ENCODE assay signal across 8 cellular contexts in genomic region chr10:71836594-71836970, GRCh38. TPM values are rescaled to one million over a fixed set of nuclear protein-coding genes. Genes with fewer than 3 reads are reported as not detected.
DNase-seq lines count a peak whose midpoint lies in the region; ATAC-seq and TF ChIP-seq lines count a peak whose summit lies in the region.

No MANE protein-coding gene starts in this region.

- H3K27ac Mint-ChIP-seq in stimulated activated naive B cell treated with anti-CD40 and anti-IgM and Interleukin-4, amounts not matched to agents 10 μg/mL and 1 μg/mL and 100 μg/mL, for 72 hours = peak overlapping the region; percentile 95
- peak overlapping the region in 1 of 8 donors; percentile 18 for H3K27ac Mint-ChIP-seq in CD8-positive, alpha-beta memory T cell

- no peak overlapping the region for H3K27ac ChIP-seq in CD8-positive, alpha-beta memory T cell (ENCODE audit: low read depth, low read length)

- H3K4me3 ChIP-seq in CD8-positive, alpha-beta memory T cell (ENCODE audit: low read length) = no peak overlapping the region
- H3K4me3 ChIP-seq in H7 (ENCODE audit: insufficient read depth, low read depth, low read length) = no peak overlapping the region

- no peaks in the 10 kb centered on the region for H3K27me3 Mint-ChIP-seq in stimulated activated naive B cell treated with anti-CD40 and anti-IgM and Interleukin-4, amounts not matched to agents 10 μg/mL and 1 μg/mL and 100 μg/mL, for 72 hours
- H3K27me3 Mint-ChIP-seq in CD8-positive, alpha-beta memory T cell = no peaks in the 10 kb centered on the region

- H3K4me1 Mint-ChIP-seq in stimulated activated naive B cell treated with anti-CD40 and anti-IgM and Interleukin-4, amounts not matched to agents 10 μg/mL and 1 μg/mL and 100 μg/mL, for 72 hours = peaks cover 53 to 92% of the 10 kb centered on the region in 2 donors
- H3K4me1 Mint-ChIP-seq in CD8-positive, alpha-beta memory T cell = peaks cover 46 to 71% (median 64%) of the 10 kb centered on the region in 3 donors

- peak overlapping the region; percentile 74 to 82 for H3K4me3 Mint-ChIP-seq in stimulated activated naive B cell treated with anti-CD40 and anti-IgM and Interleukin-4, amounts not matched to agents 10 μg/mL and 1 μg/mL and 100 μg/mL, for 72 hours
- no peak overlapping the region for H3K4me3 Mint-ChIP-seq in CD8-positive, alpha-beta memory T cell

- TF ChIP-seq CTCF in GM20000 (IDR thresholded peaks at IDR 0.05; ENCODE audit: extremely low read depth, missing control alignments) = no peak

- H3K9me3 ChIP-seq in CD8-positive, alpha-beta memory T cell (ENCODE audit: low read length) = no peaks in the 10 kb centered on the region

- peaks cover 16% of the 10 kb centered on the region for H3K36me3 ChIP-seq in CD8-positive, alpha-beta memory T cell (ENCODE audit: insufficient read depth, low read length)
- H3K36me3 ChIP-seq in H7 (replicated peaks; ENCODE audit: control insufficient read depth, insufficient read depth, low read length) = peaks cover 7% of the 10 kb centered on the region

- H3K9me3 Mint-ChIP-seq in stimulated activated naive B cell treated with anti-CD40 and anti-IgM and Interleukin-4, amounts not matched to agents 10 μg/mL and 1 μg/mL and 100 μg/mL, for 72 hours = no peaks in the 10 kb centered on the region
- H3K9me3 Mint-ChIP-seq in CD8-positive, alpha-beta memory T cell = no peaks in the 10 kb centered on the region

- DNase-seq in fibroblast of peridontal ligament (ENCODE audit: extremely low read depth) = peak; percentile 27
- no peak for DNase-seq in stimulated activated naive B cell treated with anti-CD40 and anti-IgM and Interleukin-4, amounts not matched to agents 10 μg/mL and 1 μg/mL and 100 μg/mL, for 72 hours
- no peak for DNase-seq in CD8-positive, alpha-beta memory T cell
- no peak for DNase-seq in H7
- no peak for DNase-seq in GM20000 (ENCODE audit: low spot score)
- no peak for DNase-seq in effector CD4-positive, alpha-beta T cell

- ATAC-seq in GM21360 (IDR thresholded peaks at IDR 0.05; ENCODE audit: unreplicated experiment) (peak; percentile 21), HG03460 (IDR thresholded peaks at IDR 0.05; ENCODE audit: unreplicated experiment) (peak; percentile 19)
- ATAC-seq in stimulated activated naive B cell treated with anti-CD40 and anti-IgM and Interleukin-4, amounts not matched to agents 10 μg/mL and 1 μg/mL and 100 μg/mL, for 72 hours (replicated peaks) = peak; percentile 20 to 34

- CTCF ChIA-PET in CD8-positive, alpha-beta memory T cell (lab: Charles Lee) = interaction anchor here (2.2 kb wide), 1 partner anchor 12 kb away, joined by 5 read pairs; no protein-coding TSS in a partner anchor

- peaks cover 38% of the 10 kb centered on the region for H3K4me1 ChIP-seq in CD8-positive, alpha-beta memory T cell (ENCODE audit: insufficient read depth, low read length)

- H3K27me3 ChIP-seq in CD8-positive, alpha-beta memory T cell (ENCODE audit: insufficient read depth, low read length, poor library complexity, severe bottlenecking) = no peaks in the 10 kb centered on the region
- H3K27me3 ChIP-seq in H7 (ENCODE audit: control insufficient read depth, insufficient read depth, low read length) = no peaks in the 10 kb centered on the region

- H3K36me3 Mint-ChIP-seq in stimulated activated naive B cell treated with anti-CD40 and anti-IgM and Interleukin-4, amounts not matched to agents 10 μg/mL and 1 μg/mL and 100 μg/mL, for 72 hours = peaks cover 35 to 44% of the 10 kb centered on the region in 2 donors
- peaks cover 0 to 43% (median 0%) of the 10 kb centered on the region in 3 donors for H3K36me3 Mint-ChIP-seq in CD8-positive, alpha-beta memory T cell

- POLR2A ChIA-PET in CD8-positive, alpha-beta memory T cell (lab: Charles Lee) = interaction anchor here (0.6 kb wide), 1 partner anchor 518 kb away, joined by 3 read pairs; the partner anchor contains the start of gene DNAJB12

RNA-seq across cellular contexts. Expression of gene PSAP, which starts 14.5 kb away (rescaled TPM):
- 100 to 1,000 TPM; 115 to 119 TPM for total RNA-seq in CD8-positive, alpha-beta memory T cell
- polyA plus RNA-seq in CD8-positive, alpha-beta memory T cell = 432 TPM
- total RNA-seq in H7 (2014; rRNA removed; shearing (Covaris generic)) = 389 and 452 TPM in 2 replicates

Comparison
In these comparisons a context has a peak if more than half of its experiments do, and no peak if none do; other contexts are left out.
1. H3K4me3 Mint-ChIP-seq: peak in stimulated activated naive B cell treated with anti-CD40 and anti-IgM and Interleukin-4, amounts not matched to agents 10 μg/mL and 1 μg/mL and 100 μg/mL, for 72 hours (2 of 2); none in CD8-positive, alpha-beta memory T cell (0 of 7).
2. Peak in every context shown above with its lines, with median percentiles within 50 percentile points of each other: ATAC-seq.